In the genomic region with DNA sequence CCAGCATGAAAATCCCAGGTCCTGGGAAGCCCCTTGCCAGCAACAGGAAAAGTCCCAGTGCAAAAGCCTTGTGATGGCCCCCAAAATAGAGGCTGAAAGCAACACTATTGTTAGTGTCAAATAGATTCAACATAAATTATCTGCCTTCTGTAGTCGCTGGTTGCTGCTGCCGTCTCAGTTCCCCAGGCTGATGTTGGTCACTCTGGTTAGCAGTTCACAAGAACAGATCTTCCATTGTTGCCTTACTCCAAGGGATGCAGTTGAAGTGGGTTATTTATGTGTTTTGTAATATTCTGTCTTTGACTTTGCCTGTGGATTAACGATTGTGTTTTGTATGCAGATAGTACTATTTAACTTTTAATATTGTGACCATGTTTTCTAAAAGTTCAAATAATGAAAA, we compare ENCODE assay signal across 21 cellular contexts. TPM values are rescaled to one million over a fixed set of nuclear protein-coding genes. Genes with fewer than 3 reads are reported as not detected.
DNase-seq lines count a peak whose midpoint lies in the region; TF ChIP-seq lines count a peak whose summit lies in the region.
"Had no signal": no experiment of that assay in that cellular context is flagged by ENCODE, and none has a peak within 500 bp of the region (broad histone marks: within the 10 kb centered on the region; RNA-seq: fewer than 3 reads in every experiment).

No MANE protein-coding gene starts in this region.

- no peaks in the 10 kb centered on the region for H3K9me3 ChIP-seq in ectodermal cell (ENCODE audit: control insufficient read depth, low read length)
- no peaks in the 10 kb centered on the region for H3K9me3 ChIP-seq in smooth muscle cell (replicated peaks; ENCODE audit: low read depth)
- H3K9me3 ChIP-seq: Caco-2, SJCRH30 had no signal

- H3K36me3 ChIP-seq in ectodermal cell (ENCODE audit: control insufficient read depth, insufficient read depth, low read length) (no peaks in the 10 kb centered on the region), smooth muscle cell (ENCODE audit: low read depth) (no peaks in the 10 kb centered on the region)
- H3K36me3 ChIP-seq: SJCRH30 had no signal

- no peak overlapping the region for H3K9ac ChIP-seq in smooth muscle cell (ENCODE audit: low read depth)

- H3K4me1 ChIP-seq in ectodermal cell (ENCODE audit: control insufficient read depth, insufficient read depth, low read length) (no peaks in the 10 kb centered on the region), smooth muscle cell (ENCODE audit: low read depth) (no peaks in the 10 kb centered on the region)
- H3K4me1 ChIP-seq: Caco-2, SJCRH30 had no signal

- H3K4me2 ChIP-seq in smooth muscle cell: no peak overlapping the region
- H3K4me2 ChIP-seq: PC-9 had no signal

- no peaks in the 10 kb centered on the region for H3K79me2 ChIP-seq in smooth muscle cell (ENCODE audit: low read depth)

- H3K27me3 ChIP-seq in ectodermal cell (ENCODE audit: control insufficient read depth, insufficient read depth, low read length, poor library complexity, severe bottlenecking) (no peaks in the 10 kb centered on the region), smooth muscle cell (ENCODE audit: low read depth) (no peaks in the 10 kb centered on the region)
- H3K27me3 ChIP-seq: SJCRH30 had no signal

- peak overlapping the region; percentile 85 for H3K27ac Mint-ChIP-seq in neural crest cell (ENCODE audit: unreplicated experiment)
- no peak overlapping the region for H3K27ac Mint-ChIP-seq in activated naive CD4-positive, alpha-beta T cell treated with anti-CD3 and anti-CD28 coated beads for 36 hours
- H3K27ac Mint-ChIP-seq: CD4-positive, alpha-beta memory T cell had no signal

- no peaks in the 10 kb centered on the region for H3K36me3 Mint-ChIP-seq in neural crest cell (ENCODE audit: low read depth)
- no peaks in the 10 kb centered on the region for H3K36me3 Mint-ChIP-seq in activated naive CD4-positive, alpha-beta T cell treated with anti-CD3 and anti-CD28 coated beads for 36 hours (ENCODE audit: low read depth)
- H3K36me3 Mint-ChIP-seq: CD4-positive, alpha-beta memory T cell had no signal

- H3K4me3 Mint-ChIP-seq in neural crest cell: peak overlapping the region; percentile 20
- no peak overlapping the region for H3K4me3 Mint-ChIP-seq in activated naive CD4-positive, alpha-beta T cell treated with anti-CD3 and anti-CD28 coated beads for 36 hours
- H3K4me3 Mint-ChIP-seq: CD4-positive, alpha-beta memory T cell had no signal

- H3K27ac ChIP-seq in ectodermal cell (ENCODE audit: insufficient read depth, low read depth, low read length, poor library complexity, severe bottlenecking) (peak overlapping the region; percentile 69), smooth muscle cell (ENCODE audit: low read depth) (no peak overlapping the region)
- H3K27ac ChIP-seq: PC-9, SJCRH30 had no signal

- no peaks in the 10 kb centered on the region for H3K9me3 Mint-ChIP-seq in neural crest cell
- H3K9me3 Mint-ChIP-seq in activated naive CD4-positive, alpha-beta T cell treated with anti-CD3 and anti-CD28 coated beads for 36 hours: no peaks in the 10 kb centered on the region
- H3K9me3 Mint-ChIP-seq: CD4-positive, alpha-beta memory T cell had no signal

- no peak for TF ChIP-seq CTCF in GM12865 (IDR thresholded peaks at IDR 0.05; ENCODE audit: insufficient read depth, low read depth, low read length, missing control alignments)
- TF ChIP-seq CTCF in neural crest cell (conservative IDR thresholded peaks at IDR 0.05): no peak
- no peak for TF ChIP-seq CTCF in smooth muscle cell (IDR thresholded peaks at IDR 0.05; ENCODE audit: borderline replicate concordance, insufficient read depth, poor library complexity, severe bottlenecking)

- H3K4me3 ChIP-seq in GM12865 (ENCODE audit: low read depth, low read length): no peak overlapping the region
- no peak overlapping the region for H3K4me3 ChIP-seq in ectodermal cell (ENCODE audit: insufficient read depth, low read depth, low read length)
- no peak overlapping the region for H3K4me3 ChIP-seq in smooth muscle cell
- H3K4me3 ChIP-seq: PC-9, SJCRH30 had no signal

- H3K27me3 Mint-ChIP-seq in neural crest cell (ENCODE audit: low read depth): no peaks in the 10 kb centered on the region
- H3K27me3 Mint-ChIP-seq in activated naive CD4-positive, alpha-beta T cell treated with anti-CD3 and anti-CD28 coated beads for 36 hours (ENCODE audit: low read depth): no peaks in the 10 kb centered on the region

- DNase-seq in GM12865 (ENCODE audit: low read depth) (peak; percentile 6), neural crest cell (ENCODE audit: low read depth, low spot score) (peak; percentile 9), pons (ENCODE audit: low spot score) (peak; percentile 72), germinal center (ENCODE audit: low spot score) (no peak), smooth muscle cell (lab: John Stamatoyannopoulos, UW; ENCODE audit: unreplicated experiment) (no peak)
- DNase-seq in activated naive CD4-positive, alpha-beta T cell treated with anti-CD3 and anti-CD28 coated beads for 36 hours: no peak
- DNase-seq: AML-193; Caco-2; CD4-positive, alpha-beta memory T cell; GDM1; KG1; MM.1S; NCI-H1694; NCI-H2029 treated with DMSO at 0.1 percent for 48 hours; NCI-H446 treated with DMSO at 0.1 percent for 48 hours; NCI-H526; NCI-H82; NK-92 treated with Interleukin-12 subunit alpha and Interleukin-12 subunit beta, amount 100 ng/mL, for 24 hours; PC-9; SJCRH30 had no signal

- H2AFZ ChIP-seq in smooth muscle cell (ENCODE audit: low read depth): no peak overlapping the region
- H2AFZ ChIP-seq: PC-9 had no signal

- CTCF ChIA-PET in activated naive CD4-positive, alpha-beta T cell treated with anti-CD3 and anti-CD28 coated beads for 36 hours (lab: Charles Lee): interaction anchor here (0.8 kb wide), 1 partner anchor 51 kb away, joined by 3 read pairs; no protein-coding TSS in a partner anchor

- intact Hi-C loops in activated naive CD4-positive, alpha-beta T cell treated with anti-CD3 and anti-CD28 coated beads for 36 hours (cut with micrococcal nuclease): no loop called here

- peaks cover 13% of the 10 kb centered on the region for H3K4me1 Mint-ChIP-seq in neural crest cell
- no peaks in the 10 kb centered on the region for H3K4me1 Mint-ChIP-seq in activated naive CD4-positive, alpha-beta T cell treated with anti-CD3 and anti-CD28 coated beads for 36 hours (ENCODE audit: low read depth)
- H3K4me1 Mint-ChIP-seq: CD4-positive, alpha-beta memory T cell had no signal

- H4K20me1 ChIP-seq in smooth muscle cell (ENCODE audit: low read depth): no peaks in the 10 kb centered on the region

- WGBS in ectodermal cell, 2 experiments: 24 to 56% methylated on average over 2 to 3 of the region's 3 CpGs
- WGBS in smooth muscle cell (ENCODE audit: low lambda C conversion rate): 84% methylated on average over 3 of the region's 3 CpGs

- H3F3A ChIP-seq in smooth muscle cell (ENCODE audit: low read depth): no peaks in the 10 kb centered on the region

RNA-seq across cellular contexts. Expression of a gene that starts 12.2 kb away (rescaled TPM):
- polyA plus RNA-seq in ectodermal cell (2013, experiment 1 of 4): 13.1 TPM
- polyA plus RNA-seq in ectodermal cell (2013, experiment 2 of 4): 16.6 TPM
- polyA plus RNA-seq in ectodermal cell (2013, experiment 3 of 4): 10.6 TPM
- polyA plus RNA-seq in ectodermal cell (2013, experiment 4 of 4): 13.1 TPM
- total RNA-seq in neural crest cell (22.9 and 25.6 TPM in 2 replicates), smooth muscle cell (55.0 and 56.5 TPM in 2 replicates)
- 1 to 10 TPM; 8.1 TPM for total RNA-seq in activated naive CD4-positive, alpha-beta T cell treated with anti-CD3 and anti-CD28 coated beads for 36 hours
- 16.5 and 38.9 TPM in 2 replicates for polyA plus RNA-seq in smooth muscle cell

RNA-seq across cellular contexts. Expression of a gene that starts 51.9 kb away (rescaled TPM):
- 16.1 TPM for polyA plus RNA-seq in ectodermal cell (2013, experiment 1 of 4)
- polyA plus RNA-seq in ectodermal cell (2013, experiment 2 of 4): 18.2 TPM
- 8.6 TPM for polyA plus RNA-seq in ectodermal cell (2013, experiment 3 of 4)
- polyA plus RNA-seq in ectodermal cell (2013, experiment 4 of 4): 10.3 TPM
- total RNA-seq in neural crest cell (44.8 and 46.7 TPM in 2 replicates), smooth muscle cell (15.4 and 21.3 TPM in 2 replicates)
- 10 to 100 TPM; 38.8 to 42.4 TPM for total RNA-seq in activated naive CD4-positive, alpha-beta T cell treated with anti-CD3 and anti-CD28 coated beads for 36 hours
- polyA plus RNA-seq in smooth muscle cell: 19.6 and 20.2 TPM in 2 replicates

Comparison
In these comparisons a context has a peak if more than half of its experiments do, and no peak if none do; other contexts are left out.
1. DNase-seq: peak in GM12865 (single experiment), neural crest cell (single experiment) and pons (single experiment); none in germinal center (single experiment), activated naive CD4-positive, alpha-beta T cell treated with anti-CD3 and anti-CD28 coated beads for 36 hours (single experiment) and smooth muscle cell (single experiment).